ENCODE assay signal across 8 cellular contexts in genomic region chr1:221069178-221069903, GRCh38.
DNase-seq lines count a peak whose midpoint lies in the region; ATAC-seq and TF ChIP-seq lines count a peak whose summit lies in the region.

No MANE protein-coding gene starts in this region.

- H3K36me3 ChIP-seq in neutrophil: no peaks in the 10 kb centered on the region
- no peaks in the 10 kb centered on the region for H3K36me3 ChIP-seq in H7 (replicated peaks; ENCODE audit: control insufficient read depth, insufficient read depth, low read length)

- H3K27ac Mint-ChIP-seq in CD4-positive, alpha-beta T cell: no peak overlapping the region

- DNase-seq in NOMO-1 (lab: John Stamatoyannopoulos, UW; ENCODE audit: unreplicated experiment in 2 of 2) (peak; percentile 36 to 96), GM03348 (ENCODE audit: low spot score) (no peak), foreskin keratinocyte (no peak), H7 (no peak)
- DNase-seq in CD4-positive, alpha-beta T cell: no peak

- CTCF ChIA-PET in CD4-positive, alpha-beta T cell (lab: Charles Lee): no interaction called here

- H3K9me3 Mint-ChIP-seq in CD4-positive, alpha-beta T cell: no peaks in the 10 kb centered on the region

- H3K36me3 Mint-ChIP-seq in CD4-positive, alpha-beta T cell (ENCODE audit: low read depth): no peaks in the 10 kb centered on the region

- no peak for TF ChIP-seq CTCF in neutrophil (IDR thresholded peaks at IDR 0.05)
- TF ChIP-seq CTCF in CD4-positive, alpha-beta T cell (IDR thresholded peaks at IDR 0.05): no peak
- no peak for TF ChIP-seq CTCF in foreskin keratinocyte (conservative IDR thresholded peaks at IDR 0.05)

- H3K27ac ChIP-seq in neutrophil: peak overlapping the region; percentile 71
- H3K27ac ChIP-seq in CD4-positive, alpha-beta T cell (ENCODE audit: low read depth, low read length): no peak overlapping the region
- H3K27ac ChIP-seq in foreskin keratinocyte: no peak overlapping the region

- no peak overlapping the region for H3K4me3 Mint-ChIP-seq in CD4-positive, alpha-beta T cell

- no peaks in the 10 kb centered on the region for H3K4me1 Mint-ChIP-seq in CD4-positive, alpha-beta T cell (ENCODE audit: low read depth)

- H3K4me3 ChIP-seq in neutrophil (ENCODE audit: low read depth in 1 of 2, low read length in 1 of 2) (peak overlapping the region in 1 of 2 experiments; percentile 11), H7 (ENCODE audit: insufficient read depth, low read depth, low read length) (no peak overlapping the region)

- H3K9me3 ChIP-seq in neutrophil: no peaks in the 10 kb centered on the region
- H3K9me3 ChIP-seq in CD4-positive, alpha-beta T cell (ENCODE audit: control insufficient read depth, low read length): no peaks in the 10 kb centered on the region

- H3K27me3 ChIP-seq in neutrophil: no peaks in the 10 kb centered on the region
- H3K27me3 ChIP-seq in CD4-positive, alpha-beta T cell (ENCODE audit: control insufficient read depth, insufficient read depth, low read length): no peaks in the 10 kb centered on the region
- no peaks in the 10 kb centered on the region for H3K27me3 ChIP-seq in foreskin keratinocyte
- no peaks in the 10 kb centered on the region for H3K27me3 ChIP-seq in H7 (ENCODE audit: control insufficient read depth, insufficient read depth, low read length)

- ATAC-seq in GM19035 (IDR thresholded peaks at IDR 0.05; ENCODE audit: unreplicated experiment) (peak; percentile 84), HG02852 (IDR thresholded peaks at IDR 0.05; ENCODE audit: unreplicated experiment) (peak; percentile 81), foreskin keratinocyte (no peak)
- no peak for ATAC-seq in CD4-positive, alpha-beta T cell (ENCODE audit: poor library complexity)

- no peaks in the 10 kb centered on the region for H3K27me3 Mint-ChIP-seq in CD4-positive, alpha-beta T cell

- POLR2A ChIA-PET in CD4-positive, alpha-beta T cell (lab: Charles Lee): no interaction called here

- intact Hi-C loops in CD4-positive, alpha-beta T cell (cut with DNase I, micrococcal nuclease): no loop called here

- H3K4me1 ChIP-seq in neutrophil (ENCODE audit: control insufficient read depth in 1 of 2, insufficient read depth in 1 of 2, low read depth in 1 of 2, low read length in 1 of 2): peaks cover 73 to 74% of the 10 kb centered on the region in 2 experiments
- H3K4me1 ChIP-seq in foreskin keratinocyte: no peaks in the 10 kb centered on the region

Comparison
In these comparisons a context has a peak if more than half of its experiments do, and no peak if none do; other contexts are left out.
1. ATAC-seq: peak in GM19035 (single experiment) and HG02852 (single experiment); none in CD4-positive, alpha-beta T cell (single experiment) and foreskin keratinocyte (single experiment).
2. DNase-seq: peak in NOMO-1 (2 of 2); none in GM03348 (single experiment), CD4-positive, alpha-beta T cell (0 of 10), foreskin keratinocyte (0 of 2) and H7 (single experiment).